Comparison of ENCODE assay signal across 39 cellular contexts in the genomic region with DNA sequence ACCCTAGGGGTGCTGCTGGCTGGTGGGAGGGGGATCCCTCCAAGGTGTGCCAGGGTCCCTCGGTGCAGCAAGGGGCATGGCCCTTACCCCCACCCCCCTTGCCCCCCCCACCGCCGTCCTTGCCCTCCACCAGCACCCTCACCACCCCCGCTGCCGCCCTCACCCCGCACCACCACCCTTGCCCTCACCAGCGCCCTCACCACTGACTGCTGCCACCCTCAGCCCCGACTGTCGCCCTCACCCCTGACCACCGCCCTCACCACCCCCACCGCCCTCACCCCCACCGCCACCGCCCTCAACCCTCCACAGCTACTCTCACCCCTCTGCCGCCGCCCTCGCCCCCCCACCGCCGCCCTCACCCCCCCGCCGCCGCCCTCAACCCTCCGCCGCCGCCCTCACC.
"Had no signal": no experiment of that assay in that cellular context is flagged by ENCODE, and none has a peak within 500 bp of the region (broad histone marks: within the 10 kb centered on the region; RNA-seq: fewer than 3 reads in every experiment).

No MANE protein-coding gene starts in this region.

- DNase-seq: activated effector memory CD4-positive, alpha-beta T cell treated with anti-CD3 and anti-CD28 coated beads, Interleukin-2, amount 50 U/mL, for 16 hours; activated effector memory CD4-positive, alpha-beta T cell treated with Interleukin-2 at 50 U/mL for 16 hours; activated gamma-delta T cell; activated gamma-delta T cell treated with Interleukin-2 at 50 U/mL for 16 hours; activated naive CD4-positive, alpha-beta T cell; activated naive CD4-positive, alpha-beta T cell treated with anti-CD3 and anti-CD28 coated beads for 36 hours; activated naive CD4-positive, alpha-beta T cell treated with anti-CD3 and anti-CD28 coated beads, Interleukin-2, amount 10 ng/mL, durations not matched to agents 7 days and 5 days; activated naive CD4-positive, alpha-beta T cell treated with anti-CD3 and anti-CD28 coated beads, Interleukin-2, amount 50 U/mL, for 16 hours; activated naive CD4-positive, alpha-beta T cell treated with Interleukin-2 at 50 U/mL for 16 hours; activated naive CD8-positive, alpha-beta T cell treated with anti-CD3 and anti-CD28 coated beads for 36 hours; activated naive CD8-positive, alpha-beta T cell treated with anti-CD3 and anti-CD28 coated beads, Interleukin-2, amount 10 ng/mL, durations not matched to agents 7 days and 5 days; activated naive CD8-positive, alpha-beta T cell treated with anti-CD3 and anti-CD28 coated beads, Interleukin-2, amount 50 U/mL, for 24 hours; activated T-cell treated with anti-CD3 and anti-CD28 coated beads for 4 hours; activated T-cell treated with anti-CD3 and anti-CD28 coated beads, Interleukin-2, amount 50 U/mL, for 1 hour; activated T-cell treated with anti-CD3 and anti-CD28 coated beads, Interleukin-2, amount 50 U/mL, for 24 hours; activated T-cell treated with anti-CD3 and anti-CD28 coated beads, Interleukin-2, amount 50 U/mL, for 4 hours; activated T-cell treated with anti-CD3 and anti-CD28 coated beads, Interleukin-2, amount 50 U/mL, for 48 hours; activated T-cell treated with anti-CD3 and anti-CD28 coated beads, Interleukin-2, amount 50 U/mL, for 72 hours; adrenal gland; amniotic stem cell; amygdala; anterior cingulate cortex; aorta; body of pancreas; brain microvascular endothelial cell; caudate nucleus; central memory CD4-positive, alpha-beta T cell; cerebellar nuclear complex had no signal

- H3K27ac Mint-ChIP-seq: activated naive CD4-positive, alpha-beta T cell treated with anti-CD3 and anti-CD28 coated beads for 36 hours; activated naive CD4-positive, alpha-beta T cell treated with anti-CD3 and anti-CD28 coated beads, Interleukin-2, amount 10 ng/mL, durations not matched to agents 7 days and 5 days; activated naive CD4-positive, alpha-beta T cell treated with anti-CD3 and anti-CD28 coated beads, Interleukin-2, amount 50 U/mL, for 24 hours; activated naive CD4-positive, alpha-beta T cell treated with anti-CD3 and anti-CD28 coated beads, Interleukin-2, amount 50 U/mL, for 72 hours; activated naive CD8-positive, alpha-beta T cell; activated naive CD8-positive, alpha-beta T cell treated with anti-CD3 and anti-CD28 coated beads for 36 hours; activated naive CD8-positive, alpha-beta T cell treated with anti-CD3 and anti-CD28 coated beads, Interleukin-2, amount 10 ng/mL, durations not matched to agents 7 days and 5 days; activated naive CD8-positive, alpha-beta T cell treated with anti-CD3 and anti-CD28 coated beads, Interleukin-2, amount 50 U/mL, for 24 hours; activated T-cell treated with anti-CD3 and anti-CD28 coated beads, Interleukin-2, amount 50 U/mL, for 24 hours; activated T-cell treated with anti-CD3 and anti-CD28 coated beads, Interleukin-2, amount 50 U/mL, for 72 hours; activated T-helper 1 cell treated with anti-CD3 and anti-CD28 coated beads, Interleukin-12 subunit alpha, Interleukin-12 subunit beta, Interleukin-2, Interleukin-4 antibody, amounts not matched to agents 30 ng/mL and 10 ng/mL and 1 ng/mL, durations not matched to agents 14 hours and 24 hours and 36 hours; activated T-helper 17 cell treated with anti-CD3 and anti-CD28 coated beads, Interleukin-2, amount 50 U/mL, for 72 hours; activated T-helper 2 cell treated with anti-CD3 and anti-CD28 coated beads, Interferon-gamma antibody, Interleukin-2, Interleukin-4, amounts not matched to agents 10 μg/mL and 5 μg/mL and 100 μg/mL, durations not matched to agents 14 hours and 24 hours and 36 hours; brain had no signal

- H3K27ac ChIP-seq: adrenal gland, ascending aorta, body of pancreas, brain microvascular endothelial cell, breast epithelium, cardiac muscle cell had no signal

- H3K4me1 Mint-ChIP-seq: activated naive CD4-positive, alpha-beta T cell treated with anti-CD3 and anti-CD28 coated beads, Interleukin-2, amount 10 ng/mL, durations not matched to agents 7 days and 5 days; activated naive CD4-positive, alpha-beta T cell treated with anti-CD3 and anti-CD28 coated beads, Interleukin-2, amount 50 U/mL, for 24 hours; activated naive CD8-positive, alpha-beta T cell treated with anti-CD3 and anti-CD28 coated beads for 36 hours; activated naive CD8-positive, alpha-beta T cell treated with anti-CD3 and anti-CD28 coated beads, Interleukin-2, amount 10 ng/mL, durations not matched to agents 7 days and 5 days; activated naive CD8-positive, alpha-beta T cell treated with anti-CD3 and anti-CD28 coated beads, Interleukin-2, amount 50 U/mL, for 24 hours; activated T-helper 17 cell treated with anti-CD3 and anti-CD28 coated beads, Interleukin-2, amount 50 U/mL, for 72 hours; central memory CD8-positive, alpha-beta T cell had no signal

- ATAC-seq: activated naive CD4-positive, alpha-beta T cell treated with anti-CD3 and anti-CD28 coated beads, Interleukin-2, amount 50 U/mL, for 72 hours; activated naive CD8-positive, alpha-beta T cell treated with anti-CD3 and anti-CD28 coated beads, Interleukin-2, amount 50 U/mL, for 24 hours; activated T-cell treated with anti-CD3 and anti-CD28 coated beads, Interleukin-2, amount 50 U/mL, for 4 hours; activated T-cell treated with anti-CD3 and anti-CD28 coated beads, Interleukin-2, amount 50 U/mL, for 72 hours; activated T-helper 17 cell treated with anti-CD3 and anti-CD28 coated beads, Interleukin-2, amount 50 U/mL, for 72 hours; body of pancreas had no signal

- H3K27me3 ChIP-seq: ascending aorta, body of pancreas, cardiac muscle cell had no signal

- H3K36me3 Mint-ChIP-seq: activated naive CD4-positive, alpha-beta T cell treated with anti-CD3 and anti-CD28 coated beads, Interleukin-2, amount 10 ng/mL, durations not matched to agents 7 days and 5 days; activated naive CD4-positive, alpha-beta T cell treated with anti-CD3 and anti-CD28 coated beads, Interleukin-2, amount 50 U/mL, for 24 hours; activated naive CD4-positive, alpha-beta T cell treated with anti-CD3 and anti-CD28 coated beads, Interleukin-2, amount 50 U/mL, for 72 hours; activated naive CD8-positive, alpha-beta T cell; activated naive CD8-positive, alpha-beta T cell treated with anti-CD3 and anti-CD28 coated beads for 36 hours; activated naive CD8-positive, alpha-beta T cell treated with anti-CD3 and anti-CD28 coated beads, Interleukin-2, amount 10 ng/mL, durations not matched to agents 7 days and 5 days; brain had no signal

- H3K9me3 Mint-ChIP-seq: activated naive CD4-positive, alpha-beta T cell treated with anti-CD3 and anti-CD28 coated beads for 36 hours; activated naive CD4-positive, alpha-beta T cell treated with anti-CD3 and anti-CD28 coated beads, Interleukin-2, amount 50 U/mL, for 24 hours; activated T-cell treated with anti-CD3 and anti-CD28 coated beads, Interleukin-2, amount 50 U/mL, for 24 hours; activated T-cell treated with anti-CD3 and anti-CD28 coated beads, Interleukin-2, amount 50 U/mL, for 4 hours; activated T-helper 17 cell treated with anti-CD3 and anti-CD28 coated beads, Interleukin-2, amount 50 U/mL, for 72 hours; central memory CD8-positive, alpha-beta T cell had no signal

- H3K4me3 Mint-ChIP-seq: activated naive CD4-positive, alpha-beta T cell treated with anti-CD3 and anti-CD28 coated beads for 36 hours; activated naive CD4-positive, alpha-beta T cell treated with anti-CD3 and anti-CD28 coated beads, Interleukin-2, amount 10 ng/mL, durations not matched to agents 7 days and 5 days; activated naive CD4-positive, alpha-beta T cell treated with anti-CD3 and anti-CD28 coated beads, Interleukin-2, amount 50 U/mL, for 24 hours; activated naive CD8-positive, alpha-beta T cell; activated naive CD8-positive, alpha-beta T cell treated with anti-CD3 and anti-CD28 coated beads for 36 hours; activated naive CD8-positive, alpha-beta T cell treated with anti-CD3 and anti-CD28 coated beads, Interleukin-2, amount 10 ng/mL, durations not matched to agents 7 days and 5 days; activated naive CD8-positive, alpha-beta T cell treated with anti-CD3 and anti-CD28 coated beads, Interleukin-2, amount 50 U/mL, for 24 hours; activated T-cell treated with anti-CD3 and anti-CD28 coated beads, Interleukin-2, amount 50 U/mL, for 24 hours; activated T-cell treated with anti-CD3 and anti-CD28 coated beads, Interleukin-2, amount 50 U/mL, for 4 hours; activated T-cell treated with anti-CD3 and anti-CD28 coated beads, Interleukin-2, amount 50 U/mL, for 72 hours; activated T-helper 1 cell treated with anti-CD3 and anti-CD28 coated beads, Interleukin-12 subunit alpha, Interleukin-12 subunit beta, Interleukin-2, Interleukin-4 antibody, amounts not matched to agents 30 ng/mL and 10 ng/mL and 1 ng/mL, durations not matched to agents 14 hours and 24 hours and 36 hours; activated T-helper 17 cell treated with anti-CD3 and anti-CD28 coated beads, Interleukin-2, amount 50 U/mL, for 72 hours; brain; central memory CD8-positive, alpha-beta T cell had no signal

- H3K27me3 Mint-ChIP-seq: activated naive CD4-positive, alpha-beta T cell treated with anti-CD3 and anti-CD28 coated beads, Interleukin-2, amount 10 ng/mL, durations not matched to agents 7 days and 5 days; activated naive CD4-positive, alpha-beta T cell treated with anti-CD3 and anti-CD28 coated beads, Interleukin-2, amount 50 U/mL, for 24 hours; activated naive CD8-positive, alpha-beta T cell; activated naive CD8-positive, alpha-beta T cell treated with anti-CD3 and anti-CD28 coated beads for 36 hours; activated naive CD8-positive, alpha-beta T cell treated with anti-CD3 and anti-CD28 coated beads, Interleukin-2, amount 10 ng/mL, durations not matched to agents 7 days and 5 days; activated naive CD8-positive, alpha-beta T cell treated with anti-CD3 and anti-CD28 coated beads, Interleukin-2, amount 50 U/mL, for 24 hours; activated T-cell treated with anti-CD3 and anti-CD28 coated beads, Interleukin-2, amount 50 U/mL, for 24 hours; activated T-helper 17 cell treated with anti-CD3 and anti-CD28 coated beads, Interleukin-2, amount 50 U/mL, for 72 hours had no signal

- H3K4me3 ChIP-seq: adrenal gland, ascending aorta, body of pancreas, breast epithelium, cardiac muscle cell had no signal

- H3K4me1 ChIP-seq: adrenal gland, ascending aorta, body of pancreas, breast epithelium had no signal

- H3K9me3 ChIP-seq: adrenal gland, ascending aorta, body of pancreas, breast epithelium had no signal

- H3K36me3 ChIP-seq: adrenal gland, ascending aorta, brain microvascular endothelial cell, breast epithelium, cardiac muscle cell had no signal
